18 cellular contexts compared by ENCODE assay signal in the genomic region with DNA sequence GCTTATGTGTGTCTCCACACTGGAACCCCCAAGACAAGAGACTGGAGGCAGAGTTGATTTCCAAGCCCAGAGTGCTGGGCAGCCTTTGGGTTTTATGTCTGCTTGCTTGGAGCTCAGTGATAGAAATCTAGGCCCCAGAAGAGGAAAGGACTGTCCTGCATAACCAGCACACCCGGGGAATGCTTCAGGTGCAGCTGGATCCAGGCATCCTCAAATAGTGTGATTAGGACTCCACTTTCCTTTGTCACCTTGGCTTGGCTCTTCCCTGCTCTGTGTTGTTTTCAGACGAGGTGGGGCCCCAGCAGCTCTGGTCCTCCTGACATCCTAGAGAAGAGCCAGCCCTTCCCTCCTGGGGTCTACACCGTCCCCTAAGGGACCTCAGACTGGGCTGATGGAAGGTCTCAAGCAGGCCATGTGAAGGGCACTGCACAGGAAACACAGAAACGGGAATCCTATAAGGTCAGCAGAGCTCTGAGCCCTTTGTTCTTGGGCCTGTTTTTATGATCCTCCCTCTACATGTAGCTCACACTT.
"Had no signal": no experiment of that assay in that cellular context is flagged by ENCODE, and none has a peak within 500 bp of the region (broad histone marks: within the 10 kb centered on the region; RNA-seq: fewer than 3 reads in every experiment).

No MANE protein-coding gene starts in this region.

- DNase-seq: activated B cell treated with CpG ODN at 0.5 μM for 24 hours; activated CD4-positive, alpha-beta T cell treated with anti-CD3 and anti-CD28 coated beads for 48 hours; activated effector memory CD4-positive, alpha-beta T cell treated with Interleukin-2 at 50 U/mL for 16 hours; activated naive CD4-positive, alpha-beta T cell treated with anti-CD3 and anti-CD28 coated beads, Interleukin-2, amount 50 U/mL, for 16 hours; activated T-cell treated with anti-CD3 and anti-CD28 coated beads, Interleukin-2, amount 50 U/mL, for 1 hour; effector CD4-positive, alpha-beta T cell; hypothalamus; kidney; left ventricle myocardium superior; nucleus accumbens; stimulated activated naive CD8-positive, alpha-beta T cell treated with anti-CD3 and anti-CD28 coated beads, Interleukin-15, amount 100 ng/mL, for 72 hours had no signal

- H3K27me3 ChIP-seq: right atrium auricular region had no signal

- H3K4me3 Mint-ChIP-seq: activated B cell treated with CpG ODN at 0.5 μM for 24 hours; memory B cell; natural killer cell treated with Interleukin-12 subunit alpha and Interleukin-12 subunit beta and Interleukin-15 and Interleukin-18, amount 100 ng/mL, for 72 hours; stimulated activated naive CD8-positive, alpha-beta T cell treated with anti-CD3 and anti-CD28 coated beads, Interleukin-15, amount 100 ng/mL, for 72 hours; T-helper 2 cell treated with Interferon-gamma antibody and Interleukin-4, amounts not matched to agents 5 μg/mL and 100 μg/mL, for 36 hours had no signal

- H3K4me3 ChIP-seq: esophagus muscularis mucosa, right atrium auricular region, skin epidermis had no signal

- H3K27ac Mint-ChIP-seq: activated B cell treated with CpG ODN at 0.5 μM for 24 hours; memory B cell; natural killer cell treated with Interleukin-12 subunit alpha and Interleukin-12 subunit beta and Interleukin-15 and Interleukin-18, amount 100 ng/mL, for 72 hours; progenitor cell of endocrine pancreas; stimulated activated naive CD8-positive, alpha-beta T cell treated with anti-CD3 and anti-CD28 coated beads, Interleukin-15, amount 100 ng/mL, for 72 hours had no signal

- H3K4me1 Mint-ChIP-seq: activated B cell treated with CpG ODN at 0.5 μM for 24 hours; stimulated activated naive CD8-positive, alpha-beta T cell treated with anti-CD3 and anti-CD28 coated beads, Interleukin-15, amount 100 ng/mL, for 72 hours had no signal

- H3K9me3 ChIP-seq: esophagus muscularis mucosa, right atrium auricular region had no signal

- ATAC-seq: left ventricle myocardium superior; stimulated activated naive CD8-positive, alpha-beta T cell treated with anti-CD3 and anti-CD28 coated beads, Interleukin-15, amount 100 ng/mL, for 72 hours had no signal

- H3K27ac ChIP-seq: esophagus muscularis mucosa, right atrium auricular region, skin epidermis had no signal

- H3K36me3 ChIP-seq: esophagus muscularis mucosa, right atrium auricular region had no signal

- H3K9me3 Mint-ChIP-seq: activated B cell treated with CpG ODN at 0.5 μM for 24 hours; memory B cell; natural killer cell treated with Interleukin-12 subunit alpha and Interleukin-12 subunit beta and Interleukin-15 and Interleukin-18, amount 100 ng/mL, for 72 hours; stimulated activated naive CD8-positive, alpha-beta T cell treated with anti-CD3 and anti-CD28 coated beads, Interleukin-15, amount 100 ng/mL, for 72 hours; T-helper 2 cell treated with Interferon-gamma antibody and Interleukin-4, amounts not matched to agents 5 μg/mL and 100 μg/mL, for 36 hours had no signal

- H3K36me3 Mint-ChIP-seq: memory B cell; natural killer cell treated with Interleukin-12 subunit alpha and Interleukin-12 subunit beta and Interleukin-15 and Interleukin-18, amount 100 ng/mL, for 72 hours had no signal
